Comparison of ENCODE assay signal across 1 cellular context in genomic region chr2:9309147-9309546, GRCh38.
TF ChIP-seq lines count a peak whose summit lies in the region.

No MANE protein-coding gene starts in this region.

TF ChIP-seq in IMR-90, 13 proteins besides CTCF, POLR2A, EP300 and RAD21:
- TF ChIP-seq NFE2L2 (IDR thresholded peaks at IDR 0.05; ENCODE audit: low read depth, low read length): peak; percentile 24; the same call in 1 of the 2 replicates
- TF ChIP-seq RCOR1 (IDR thresholded peaks at IDR 0.05; ENCODE audit: insufficient replicate concordance, low read length): no peak
